In genomic region chr2:68951899-68952298, GRCh38 we compare ENCODE assay signal across 23 cellular contexts. TPM values are rescaled to one million over a fixed set of nuclear protein-coding genes. Genes with fewer than 3 reads are reported as not detected.
"Had no signal": no experiment of that assay in that cellular context is flagged by ENCODE, and none has a peak within 500 bp of the region (broad histone marks: within the 10 kb centered on the region; RNA-seq: fewer than 3 reads in every experiment).

No MANE protein-coding gene starts in this region.

- H3K4me1 Mint-ChIP-seq: naive B cell; nephron; stimulated activated effector memory CD8-positive, alpha-beta T cell treated with anti-CD3 and anti-CD28 coated beads, Interleukin-12 subunit alpha, Interleukin-12 subunit beta, amount 100 ng/mL, for 72 hours had no signal

- H2AFZ ChIP-seq: parathyroid adenoma had no signal

- H3K27me3 ChIP-seq: right lobe of liver, tibial artery had no signal

- H3K27ac ChIP-seq: dorsolateral prefrontal cortex, parathyroid adenoma, prostate gland, right lobe of liver, tibial artery had no signal

- H3K9me3 ChIP-seq: prostate gland, right lobe of liver, tibial artery had no signal

- DNase-seq: cortex of kidney; dorsolateral prefrontal cortex; effector CD8-positive, alpha-beta T cell; foreskin melanocyte; head of caudate nucleus; hippocampal formation; kidney glomerular epithelial cell; mesenchymal stem cell; midbrain; naive B cell; occipital lobe; right lobe of liver; stimulated activated CD4-positive, alpha-beta T cell treated with anti-CD3 and anti-CD28 coated beads, Interleukin-4, amount 100 ng/mL, for 1 hour; stimulated activated CD8-positive, alpha-beta memory T cell treated with anti-CD3 and anti-CD28 coated beads, Interleukin-4, amount 100 ng/mL, for 48 hours; stimulated activated naive CD8-positive, alpha-beta T cell treated with anti-CD3 and anti-CD28 coated beads, Interleukin-15, Interleukin-2, amounts not matched to agents 100 U/mL and 50 U/mL, for 24 hours; tibial artery had no signal

- ATAC-seq: right lobe of liver; stimulated activated effector memory CD8-positive, alpha-beta T cell treated with anti-CD3 and anti-CD28 coated beads, Interleukin-12 subunit alpha, Interleukin-12 subunit beta, amount 100 ng/mL, for 72 hours; stimulated activated naive CD8-positive, alpha-beta T cell treated with anti-CD3 and anti-CD28 coated beads, Interleukin-15, Interleukin-2, amounts not matched to agents 100 U/mL and 50 U/mL, for 24 hours had no signal

- H3K4me3 ChIP-seq: dorsolateral prefrontal cortex, prostate gland, right lobe of liver, tibial artery had no signal

- H3K79me2 ChIP-seq: parathyroid adenoma had no signal

- H3K36me3 Mint-ChIP-seq: stimulated activated effector memory CD8-positive, alpha-beta T cell treated with anti-CD3 and anti-CD28 coated beads, Interleukin-12 subunit alpha, Interleukin-12 subunit beta, amount 100 ng/mL, for 72 hours had no signal

- H3K36me3 ChIP-seq: prostate gland, right lobe of liver, tibial artery had no signal

- H3K4me3 Mint-ChIP-seq: naive B cell; nephron; stimulated activated effector memory CD8-positive, alpha-beta T cell treated with anti-CD3 and anti-CD28 coated beads, Interleukin-12 subunit alpha, Interleukin-12 subunit beta, amount 100 ng/mL, for 72 hours had no signal

- H3K4me1 ChIP-seq: parathyroid adenoma, prostate gland, right lobe of liver, tibial artery had no signal

- H3K27ac Mint-ChIP-seq: naive B cell; nephron; stimulated activated effector memory CD8-positive, alpha-beta T cell treated with anti-CD3 and anti-CD28 coated beads, Interleukin-12 subunit alpha, Interleukin-12 subunit beta, amount 100 ng/mL, for 72 hours had no signal

RNA-seq across cellular contexts. Expression of gene GKN2, which starts 0.8 kb away (rescaled TPM):
- total RNA-seq: dorsolateral prefrontal cortex, lower leg skin, occipital lobe, prostate gland, renal cortical epithelial cell, right lobe of liver, urinary bladder had no signal
- polyA plus RNA-seq: urinary bladder had no signal

RNA-seq across cellular contexts. Expression of gene GKN1, which starts 22.5 kb away (rescaled TPM):
- total RNA-seq: dorsolateral prefrontal cortex, lower leg skin, occipital lobe, prostate gland, renal cortical epithelial cell, right lobe of liver, urinary bladder had no signal
